ENCODE assay signal across 1 cellular context in the genomic region with DNA sequence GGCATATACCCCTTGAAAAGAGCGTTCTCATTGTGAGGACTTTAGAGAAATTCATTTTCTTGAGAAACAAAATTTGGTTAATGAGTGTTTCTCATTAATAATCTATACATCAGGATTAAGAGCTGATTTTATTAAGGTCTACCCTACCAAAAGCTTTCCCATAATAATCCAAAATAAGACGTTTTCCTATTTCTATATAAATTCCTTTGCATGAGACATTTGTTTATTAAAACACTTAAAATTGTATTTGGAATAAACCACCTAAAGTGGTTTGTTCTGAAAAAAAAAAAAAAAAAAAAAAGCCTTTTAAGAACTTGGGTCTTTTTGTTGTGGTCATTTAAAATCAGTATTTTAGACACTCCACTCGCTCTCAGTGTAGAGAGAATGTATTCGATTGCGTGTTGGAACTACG.
TF ChIP-seq lines count a peak whose summit lies in the region.

No MANE protein-coding gene starts in this region.

TF ChIP-seq in H1, 55 proteins besides CTCF, POLR2A, EP300 and RAD21:
- no peak for TF ChIP-seq TBP (IDR thresholded peaks at IDR 0.05; ENCODE audit: low read depth, low read length)
- TF ChIP-seq RXRA (IDR thresholded peaks at IDR 0.05; ENCODE audit: insufficient read depth, low read depth, low read length): no peak
- TF ChIP-seq, protein P1, sequence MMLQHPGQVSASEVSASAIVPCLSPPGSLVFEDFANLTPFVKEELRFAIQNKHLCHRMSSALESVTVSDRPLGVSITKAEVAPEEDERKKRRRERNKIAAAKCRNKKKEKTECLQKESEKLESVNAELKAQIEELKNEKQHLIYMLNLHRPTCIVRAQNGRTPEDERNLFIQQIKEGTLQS (IDR thresholded peaks at IDR 0.05; ENCODE audit: insufficient read depth, low read depth, low read length): no peak
- no peak for TF ChIP-seq SAP30 (IDR thresholded peaks at IDR 0.05; ENCODE audit: insufficient read depth, insufficient replicate concordance, low read length)
- TF ChIP-seq EGR1 (IDR thresholded peaks at IDR 0.05; ENCODE audit: borderline replicate concordance, low read depth, low read length): no peak
- TF ChIP-seq TEAD4 (IDR thresholded peaks at IDR 0.05; ENCODE audit: low read depth, low read length): no peak
- TF ChIP-seq ZNF274 (IDR thresholded peaks at IDR 0.05; ENCODE audit: borderline replicate concordance, extremely low read depth, low read length): no peak
- no peak for TF ChIP-seq TCF12 (IDR thresholded peaks at IDR 0.05; ENCODE audit: low read depth, low read length)
- TF ChIP-seq CHD1 (IDR thresholded peaks at IDR 0.05; ENCODE audit: low read depth, low read length): no peak
- TF ChIP-seq POLR2AphosphoS5 (IDR thresholded peaks at IDR 0.05; ENCODE audit: low read depth, low read length): no peak
